ENCODE assay signal across 8 cellular contexts in the genomic region with DNA sequence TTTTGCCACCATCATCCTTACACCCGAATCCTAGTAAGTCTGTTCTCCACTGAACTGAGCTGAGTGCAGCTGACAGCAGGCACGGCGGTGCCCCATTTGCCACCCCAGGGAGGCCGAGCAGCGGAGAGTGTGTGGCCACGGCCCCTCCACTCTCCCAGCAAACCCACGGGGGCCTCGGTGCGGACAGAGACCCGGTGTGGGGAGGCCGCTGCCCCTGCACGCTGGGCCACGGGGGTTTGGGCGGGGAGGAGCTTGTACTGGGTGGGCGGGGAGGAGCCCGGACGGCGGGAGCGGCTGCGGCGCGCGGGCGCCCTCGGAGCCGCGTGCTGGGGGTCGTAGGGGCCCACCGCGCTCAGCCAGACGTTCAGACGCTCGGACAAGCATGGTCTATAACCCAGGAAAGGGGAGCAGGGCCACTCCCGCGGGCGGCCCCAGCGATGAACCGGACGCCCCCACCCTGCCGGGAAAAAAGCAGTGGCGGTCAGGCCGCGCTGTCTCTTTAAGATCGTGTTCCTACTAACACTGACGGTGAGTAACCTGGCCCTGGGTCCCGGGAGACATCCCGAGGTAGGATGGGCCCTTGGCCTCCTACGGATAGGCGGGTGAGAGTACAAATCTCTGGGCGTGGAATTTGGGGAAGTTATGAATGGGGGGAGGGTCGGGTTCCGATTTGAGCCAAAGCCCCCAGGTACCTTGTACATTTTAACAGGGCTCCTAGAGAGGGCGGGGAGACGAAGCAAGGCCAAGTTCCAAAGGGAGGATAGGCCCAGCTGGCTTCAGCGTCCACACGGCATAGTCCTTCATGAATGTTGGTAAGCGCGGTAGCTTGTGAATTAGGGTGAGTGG.
A peak's percentile ranks its signal among the peaks of the same experiment; 100 is the strongest.
DNase-seq lines count a peak whose midpoint lies in the region.

A gene with protein sequence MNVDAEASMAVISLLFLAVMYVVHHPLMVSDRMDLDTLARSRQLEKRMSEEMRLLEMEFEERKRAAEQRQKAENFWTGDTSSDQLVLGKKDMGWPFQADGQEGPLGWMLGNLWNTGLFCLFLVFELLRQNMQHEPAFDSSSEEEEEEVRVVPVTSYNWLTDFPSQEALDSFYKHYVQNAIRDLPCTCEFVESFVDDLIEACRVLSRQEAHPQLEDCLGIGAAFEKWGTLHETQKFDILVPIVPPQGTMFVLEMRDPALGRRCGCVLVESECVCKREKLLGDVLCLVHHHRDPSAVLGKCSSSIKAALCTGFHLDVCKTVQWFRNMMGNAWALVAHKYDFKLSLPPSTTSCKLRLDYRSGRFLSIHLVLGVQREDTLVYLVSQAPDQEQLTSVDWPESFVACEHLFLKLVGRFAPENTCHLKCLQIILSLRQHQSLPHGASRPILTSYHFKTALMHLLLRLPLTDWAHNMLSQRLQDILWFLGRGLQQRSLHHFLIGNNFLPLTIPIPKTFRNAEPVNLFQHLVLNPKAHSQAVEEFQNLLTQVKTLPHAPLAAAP (plus strand): TSS at position 280 of the 846 bp plus-strand sequence. CDS start 523 bp downstream, at position 803.

- H3K4me1 Mint-ChIP-seq in activated naive CD8-positive, alpha-beta T cell (ENCODE audit: low read depth): peaks cover 49% of the 10 kb centered on the region

- H3K4me3 Mint-ChIP-seq in activated naive CD8-positive, alpha-beta T cell: peak within 1 kb of the TSS; percentile 97

- no peaks in the 10 kb centered on the region for H3K27me3 Mint-ChIP-seq in activated naive CD8-positive, alpha-beta T cell

- no peaks in the 10 kb centered on the region for H3K9me3 Mint-ChIP-seq in activated naive CD8-positive, alpha-beta T cell (ENCODE audit: low read depth)

- peak; percentile 10 for DNase-seq in DMS79 treated with DMSO at 0.1 percent for 48 hours (lab: John Stamatoyannopoulos, UW)
- no peak for DNase-seq in DMS79 (lab: John Stamatoyannopoulos, UW)
- peak; percentile 34 to 70 for DNase-seq in NCI-H526 (lab: John Stamatoyannopoulos, UW)
- peak; percentile 63 for DNase-seq in iPS-NIHi11 (ENCODE audit: low spot score)
- DNase-seq in stimulated activated CD4-positive, alpha-beta T cell treated with anti-CD3 and anti-CD28 coated beads, Interleukin-2, amount 100 ng/mL, for 24 hours: peak; percentile 46 to 62
- DNase-seq in SKM-1 treated with dmso at 0.1 percent for 144 hours (lab: John Stamatoyannopoulos, UW; ENCODE audit: unreplicated experiment): no peak
- no peak for DNase-seq in GOT3 (lab: John Stamatoyannopoulos, UW)

- H3K27ac Mint-ChIP-seq in activated naive CD8-positive, alpha-beta T cell: peak within 1 kb of the TSS; percentile 93

- H3K36me3 Mint-ChIP-seq in activated naive CD8-positive, alpha-beta T cell: peaks cover 10% of the 10 kb centered on the region

Comparison
In these comparisons a context has a peak if more than half of its experiments do, and no peak if none do; other contexts are left out.
1. DNase-seq: peak in DMS79 treated with DMSO at 0.1 percent for 48 hours (single experiment), NCI-H526 (2 of 2), iPS-NIHi11 (single experiment) and stimulated activated CD4-positive, alpha-beta T cell treated with anti-CD3 and anti-CD28 coated beads, Interleukin-2, amount 100 ng/mL, for 24 hours (2 of 2); none in DMS79 (single experiment), SKM-1 treated with dmso at 0.1 percent for 144 hours (single experiment) and GOT3 (single experiment).